11 cellular contexts compared by ENCODE assay signal in the genomic region with DNA sequence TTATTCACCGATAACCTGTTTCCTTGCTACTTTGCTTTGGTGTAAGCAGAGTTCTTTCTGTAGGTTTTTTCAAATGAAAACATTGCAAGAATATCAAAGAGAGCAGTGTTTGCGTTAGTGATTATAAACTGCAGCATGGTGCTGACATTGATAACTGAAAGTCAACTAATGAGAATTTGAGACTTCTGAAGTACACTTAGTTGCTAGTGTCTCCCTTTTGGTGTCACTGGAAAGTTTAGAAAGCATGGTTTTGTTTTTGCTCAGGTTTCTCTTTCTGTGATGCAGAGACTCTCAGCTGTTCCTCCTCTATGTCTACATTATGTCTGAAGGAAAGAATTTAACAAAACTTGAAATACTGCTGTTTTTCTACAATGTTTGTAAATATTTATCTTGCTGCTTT.
DNase-seq lines count a peak whose midpoint lies in the region; ATAC-seq and TF ChIP-seq lines count a peak whose summit lies in the region.
"Had no signal": no experiment of that assay in that cellular context is flagged by ENCODE, and none has a peak within 500 bp of the region (broad histone marks: within the 10 kb centered on the region; RNA-seq: fewer than 3 reads in every experiment).

No MANE protein-coding gene starts in this region.

- H3K4me1 Mint-ChIP-seq in stimulated activated naive CD8-positive, alpha-beta T cell treated with anti-CD3 and anti-CD28 coated beads, Interleukin-15, amount 100 ng/mL, for 72 hours: peaks cover 71% of the 10 kb centered on the region

- DNase-seq in left ventricle myocardium inferior: no peak
- no peak for DNase-seq in right atrium auricular region (ENCODE audit: low spot score)
- no peak for DNase-seq in stimulated activated naive CD8-positive, alpha-beta T cell treated with anti-CD3 and anti-CD28 coated beads, Interleukin-15, amount 100 ng/mL, for 72 hours
- DNase-seq in anterior cingulate cortex (lab: John Stamatoyannopoulos, UW): no peak
- no peak for DNase-seq in NK-92 (lab: John Stamatoyannopoulos, UW; ENCODE audit: unreplicated experiment)
- no peak for DNase-seq in posterior cingulate gyrus
- DNase-seq: endodermal cell, NCI-H2171, occipital lobe had no signal

- H3K79me2 ChIP-seq in Loucy (ENCODE audit: insufficient read depth, low read length): peaks cover 59% of the 10 kb centered on the region

- H2AFZ ChIP-seq in Loucy (ENCODE audit: low read length): no peak overlapping the region

- H3K4me3 Mint-ChIP-seq in stimulated activated naive CD8-positive, alpha-beta T cell treated with anti-CD3 and anti-CD28 coated beads, Interleukin-15, amount 100 ng/mL, for 72 hours: no peak overlapping the region
- H3K4me3 Mint-ChIP-seq: endodermal cell had no signal

- H3K4me1 ChIP-seq in left ventricle myocardium inferior (peaks cover 97% of the 10 kb centered on the region), right atrium auricular region (peaks cover 0 to 75% of the 10 kb centered on the region in 2 donors), Loucy (ENCODE audit: insufficient read depth, low read length, poor library complexity, severe bottlenecking) (peaks cover 33% of the 10 kb centered on the region)

- no peaks in the 10 kb centered on the region for H3K9me3 Mint-ChIP-seq in stimulated activated naive CD8-positive, alpha-beta T cell treated with anti-CD3 and anti-CD28 coated beads, Interleukin-15, amount 100 ng/mL, for 72 hours
- H3K9me3 Mint-ChIP-seq: endodermal cell had no signal

- H4K20me1 ChIP-seq in Loucy (ENCODE audit: insufficient read depth, low read length, poor library complexity, severe bottlenecking): peaks cover 79% of the 10 kb centered on the region

- H3K9ac ChIP-seq in Loucy (ENCODE audit: low read depth, low read length, poor library complexity, severe bottlenecking): no peak overlapping the region

- no peaks in the 10 kb centered on the region for H3K9me2 ChIP-seq in Loucy (replicated peaks; ENCODE audit: low read depth, low read length)

- TF ChIP-seq CTCF in left ventricle myocardium inferior (IDR thresholded peaks at IDR 0.05; ENCODE audit: borderline replicate concordance) (no peak), right atrium auricular region (IDR thresholded peaks at IDR 0.05) (no peak), Loucy (conservative IDR thresholded peaks at IDR 0.05; ENCODE audit: low read length) (no peak)

- H3K9me3 ChIP-seq in left ventricle myocardium inferior (replicated peaks) (no peaks in the 10 kb centered on the region), right atrium auricular region (no peaks in the 10 kb centered on the region), Loucy (ENCODE audit: insufficient read depth, low read depth, low read length) (no peaks in the 10 kb centered on the region)

- H3K27ac Mint-ChIP-seq in stimulated activated naive CD8-positive, alpha-beta T cell treated with anti-CD3 and anti-CD28 coated beads, Interleukin-15, amount 100 ng/mL, for 72 hours: no peak overlapping the region

- ATAC-seq in HG02623 (IDR thresholded peaks at IDR 0.05; ENCODE audit: unreplicated experiment): peak; percentile 52
- peak; percentile 76 for ATAC-seq in stimulated activated naive CD8-positive, alpha-beta T cell treated with anti-CD3 and anti-CD28 coated beads, Interleukin-15, amount 100 ng/mL, for 72 hours

- H3F3A ChIP-seq in Loucy (ENCODE audit: low read depth): peaks cover 13% of the 10 kb centered on the region; the same call in 1 of the 2 replicates

- H3K27me3 Mint-ChIP-seq in stimulated activated naive CD8-positive, alpha-beta T cell treated with anti-CD3 and anti-CD28 coated beads, Interleukin-15, amount 100 ng/mL, for 72 hours: no peaks in the 10 kb centered on the region

- peak overlapping the region; percentile 6 for H3K4me2 ChIP-seq in Loucy (ENCODE audit: low read depth, low read length, poor library complexity, severe bottlenecking)

- intact Hi-C loops in left ventricle myocardium inferior (cut with micrococcal nuclease) (no loop called here), posterior cingulate gyrus (cut with DNase I) (no loop called here)

- H3K36me3 ChIP-seq in left ventricle myocardium inferior (peaks cover 51% of the 10 kb centered on the region), right atrium auricular region (peaks cover 45% of the 10 kb centered on the region), Loucy (ENCODE audit: insufficient read depth, low read length) (peaks cover 42% of the 10 kb centered on the region)

- H3K27ac ChIP-seq in left ventricle myocardium inferior (replicated peaks): peak overlapping the region; percentile 13
- no peak overlapping the region for H3K27ac ChIP-seq in right atrium auricular region

- H3K4me3 ChIP-seq in left ventricle myocardium inferior: no peak overlapping the region
- H3K4me3 ChIP-seq in right atrium auricular region: no peak overlapping the region
- H3K4me3 ChIP-seq in Loucy (ENCODE audit: low read length, poor library complexity, severe bottlenecking): no peak overlapping the region

- H3K27me3 ChIP-seq in left ventricle myocardium inferior (ENCODE audit: low read depth): no peaks in the 10 kb centered on the region
- no peaks in the 10 kb centered on the region for H3K27me3 ChIP-seq in right atrium auricular region
- no peaks in the 10 kb centered on the region for H3K27me3 ChIP-seq in Loucy (ENCODE audit: insufficient read depth, low read length, poor library complexity, severe bottlenecking)
